In the genomic region with DNA sequence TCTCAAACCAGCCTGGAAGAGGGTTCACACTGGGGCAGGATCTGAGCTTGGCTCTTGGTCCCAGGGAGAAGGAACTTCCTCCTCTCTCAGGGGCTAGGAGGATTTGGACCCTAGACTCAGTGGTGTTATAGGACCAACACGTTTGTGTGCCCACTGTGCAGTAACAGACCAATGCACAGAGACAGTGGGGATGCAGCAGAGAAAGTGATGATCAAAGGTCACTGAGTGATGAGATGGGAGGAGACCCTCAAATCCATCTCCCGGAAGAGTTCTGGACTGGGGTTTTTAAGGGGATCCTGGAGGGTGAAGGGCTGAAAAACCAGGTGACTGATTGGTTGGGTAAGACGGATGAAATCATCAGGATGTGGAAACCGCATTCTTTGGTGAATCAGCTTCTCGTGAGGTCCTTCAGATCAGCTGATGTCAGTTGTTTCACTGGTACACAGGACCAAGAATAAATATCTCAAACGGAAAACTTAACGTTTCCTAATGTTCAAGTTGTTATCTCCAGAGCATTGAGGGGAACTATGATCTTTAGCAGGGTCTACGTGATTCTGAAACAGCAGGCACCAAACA, we compare ENCODE assay signal across 11 cellular contexts. TPM values are rescaled to one million over a fixed set of nuclear protein-coding genes. Genes with fewer than 3 reads are reported as not detected.
A peak's percentile ranks its signal among the peaks of the same experiment; 100 is the strongest.
DNase-seq lines count a peak whose midpoint lies in the region; ATAC-seq and TF ChIP-seq lines count a peak whose summit lies in the region.
"Had no signal": no experiment of that assay in that cellular context is flagged by ENCODE, and none has a peak within 500 bp of the region (broad histone marks: within the 10 kb centered on the region; RNA-seq: fewer than 3 reads in every experiment).

No MANE protein-coding gene starts in this region.

- no peak overlapping the region for H3K4me3 Mint-ChIP-seq in chondrocyte (ENCODE audit: unreplicated experiment)
- H3K4me3 Mint-ChIP-seq in stimulated activated naive B cell treated with anti-CD40 and anti-IgM and Interleukin-4, amounts not matched to agents 10 μg/mL and 1 μg/mL and 100 μg/mL, for 72 hours, result no peak overlapping the region

- peak overlapping the region; percentile 83 for H3K27ac Mint-ChIP-seq in chondrocyte (ENCODE audit: unreplicated experiment)
- H3K27ac Mint-ChIP-seq in stimulated activated naive B cell treated with anti-CD40 and anti-IgM and Interleukin-4, amounts not matched to agents 10 μg/mL and 1 μg/mL and 100 μg/mL, for 72 hours, result no peak overlapping the region
- H3K27ac Mint-ChIP-seq: brain had no signal

- H3K27me3 Mint-ChIP-seq in chondrocyte (ENCODE audit: low read depth), result no peaks in the 10 kb centered on the region
- peaks cover 13 to 28% of the 10 kb centered on the region in 2 donors for H3K27me3 Mint-ChIP-seq in stimulated activated naive B cell treated with anti-CD40 and anti-IgM and Interleukin-4, amounts not matched to agents 10 μg/mL and 1 μg/mL and 100 μg/mL, for 72 hours

- DNase-seq in H4 (ENCODE audit: low spot score) (peak; percentile 66), NOMO-1 treated with dmso at 0.1 percent for 144 hours (lab: John Stamatoyannopoulos, UW; ENCODE audit: unreplicated experiment) (peak; percentile 57), chondrocyte (ENCODE audit: low spot score) (no peak), skeletal muscle cell (ENCODE audit: low read depth) (peak; percentile 73), G401 (ENCODE audit: low spot score) (no peak)
- no peak for DNase-seq in stimulated activated naive B cell treated with anti-CD40 and anti-IgM and Interleukin-4, amounts not matched to agents 10 μg/mL and 1 μg/mL and 100 μg/mL, for 72 hours
- DNase-seq: activated CD4-positive, alpha-beta T cell treated with anti-CD3 and anti-CD28 coated beads, Interleukin-2, amount 50 U/mL, for 4 hours; hippocampal formation; NCI-H1092 had no signal

- TF ChIP-seq CTCF in chondrocyte (IDR thresholded peaks at IDR 0.05), result no peak

- no peaks in the 10 kb centered on the region for H3K36me3 Mint-ChIP-seq in chondrocyte (ENCODE audit: low read depth)
- peaks cover 0 to under 1% of the 10 kb centered on the region in 2 donors for H3K36me3 Mint-ChIP-seq in stimulated activated naive B cell treated with anti-CD40 and anti-IgM and Interleukin-4, amounts not matched to agents 10 μg/mL and 1 μg/mL and 100 μg/mL, for 72 hours
- H3K36me3 Mint-ChIP-seq: brain had no signal

- peaks cover 8% of the 10 kb centered on the region for H3K9me3 Mint-ChIP-seq in chondrocyte (ENCODE audit: low read depth)
- H3K9me3 Mint-ChIP-seq in stimulated activated naive B cell treated with anti-CD40 and anti-IgM and Interleukin-4, amounts not matched to agents 10 μg/mL and 1 μg/mL and 100 μg/mL, for 72 hours, result peaks cover 0 to 2% of the 10 kb centered on the region in 2 donors

- ATAC-seq in HG03442 (IDR thresholded peaks at IDR 0.05; ENCODE audit: unreplicated experiment), result no peak
- ATAC-seq in stimulated activated naive B cell treated with anti-CD40 and anti-IgM and Interleukin-4, amounts not matched to agents 10 μg/mL and 1 μg/mL and 100 μg/mL, for 72 hours (replicated peaks), result no peak

- peaks cover 51% of the 10 kb centered on the region for H3K4me1 Mint-ChIP-seq in chondrocyte (ENCODE audit: low read depth)
- peaks cover 8 to 25% of the 10 kb centered on the region in 2 donors for H3K4me1 Mint-ChIP-seq in stimulated activated naive B cell treated with anti-CD40 and anti-IgM and Interleukin-4, amounts not matched to agents 10 μg/mL and 1 μg/mL and 100 μg/mL, for 72 hours

- H3K4me3 ChIP-seq in skeletal muscle cell (ENCODE audit: low read depth, low read length), result no peak overlapping the region

- in situ Hi-C loops in G401 (cut with HindIII; ENCODE audit: low sequenced_read_pairs), result no loop called here

RNA-seq across cellular contexts. Expression of a gene that starts 3.3 kb away (rescaled TPM):
- 25.5 and 28.1 TPM in 2 replicates for total RNA-seq in H4 (2014; rRNA removed; shearing (Covaris generic))
- 35.6 to 40.3 TPM (median 37.9 TPM) in 3 replicates for total RNA-seq in chondrocyte
- total RNA-seq in G401 (2014; rRNA removed; shearing (Covaris generic)), result 66.8 and 69.2 TPM in 2 replicates

Comparison
In these comparisons a context has a peak if more than half of its experiments do, and no peak if none do; other contexts are left out.
1. DNase-seq: peak in H4 (single experiment), NOMO-1 treated with dmso at 0.1 percent for 144 hours (single experiment) and skeletal muscle cell (single experiment); none in chondrocyte (single experiment), G401 (single experiment) and stimulated activated naive B cell treated with anti-CD40 and anti-IgM and Interleukin-4, amounts not matched to agents 10 μg/mL and 1 μg/mL and 100 μg/mL, for 72 hours (single experiment).